8 cellular contexts compared by ENCODE assay signal in genomic region chr2:45643095-45643494, GRCh38. TPM values are rescaled to one million over a fixed set of nuclear protein-coding genes. Genes with fewer than 3 reads are reported as not detected.
DNase-seq lines count a peak whose midpoint lies in the region; ATAC-seq and TF ChIP-seq lines count a peak whose summit lies in the region.

No MANE protein-coding gene starts in this region.

- H3K27ac ChIP-seq in skin epidermis, result peak overlapping the region in 14 of 21 experiments; percentile 5 to 86 (median 60)

- no peak for DNase-seq in H7
- no peak for DNase-seq in left ventricle myocardium superior
- no peak for DNase-seq in NOMO-1 (lab: John Stamatoyannopoulos, UW; ENCODE audit: unreplicated experiment in 2 of 2)
- no peak for DNase-seq in pons (ENCODE audit: low spot score)
- no peak for DNase-seq in cerebellar nuclear complex (lab: John Stamatoyannopoulos, UW)

- H3K4me3 ChIP-seq in H7 (ENCODE audit: insufficient read depth, low read depth, low read length) (peak overlapping the region; percentile 41), skin epidermis (peak overlapping the region; percentile 27 to 56 (median 37))

- H3K27me3 ChIP-seq in H7 (ENCODE audit: control insufficient read depth, insufficient read depth, low read length), result peaks cover 27% of the 10 kb centered on the region

- intact Hi-C loops in left ventricle myocardium superior (cut with micrococcal nuclease), result loop anchor here (5.0 kb wide), 1 partner anchor 294 kb away; no protein-coding TSS in a partner anchor

- ATAC-seq in SK-N-SH treated with all-trans-retinoic acid at 6 μM for 48 hours (peak; percentile 54), left ventricle myocardium superior (peak; percentile 20), GM21717 (IDR thresholded peaks at IDR 0.05; ENCODE audit: unreplicated experiment) (no peak)

- no peaks in the 10 kb centered on the region for H3K36me3 ChIP-seq in H7 (replicated peaks; ENCODE audit: control insufficient read depth, insufficient read depth, low read length)

TF ChIP-seq in SK-N-SH treated with all-trans-retinoic acid at 6 μM for 48 hours, 23 proteins besides CTCF, POLR2A, EP300 and RAD21:
- no peak for TF ChIP-seq TSHZ2 (CRISPR knock-in tag; IDR thresholded peaks at IDR 0.05)
- TF ChIP-seq ZNF8 (CRISPR knock-in tag; IDR thresholded peaks at IDR 0.05), result no peak
- TF ChIP-seq PATZ1 (CRISPR knock-in tag; IDR thresholded peaks at IDR 0.05; ENCODE audit: borderline replicate concordance), result no peak
- no peak for TF ChIP-seq GLIS3 (CRISPR knock-in tag; IDR thresholded peaks at IDR 0.05)
- TF ChIP-seq CREB5 (CRISPR knock-in tag; IDR thresholded peaks at IDR 0.05; ENCODE audit: low read depth), result no peak
- no peak for TF ChIP-seq RARB (CRISPR knock-in tag; IDR thresholded peaks at IDR 0.05)
- no peak for TF ChIP-seq OSR1 (CRISPR knock-in tag; IDR thresholded peaks at IDR 0.05)
- TF ChIP-seq CSDC2 (CRISPR knock-in tag; IDR thresholded peaks at IDR 0.05), result no peak
- no peak for TF ChIP-seq ZFP30 (CRISPR knock-in tag; IDR thresholded peaks at IDR 0.05)
- TF ChIP-seq ARNTL (CRISPR knock-in tag; IDR thresholded peaks at IDR 0.05; ENCODE audit: borderline replicate concordance, low read depth), result no peak
- no peak for TF ChIP-seq BACH2 (CRISPR knock-in tag; IDR thresholded peaks at IDR 0.05; ENCODE audit: borderline replicate concordance)

RNA-seq across cellular contexts. Expression of gene PRKCE, which starts 8.4 kb away (rescaled TPM):
- 1.2 and 1.9 TPM in 2 replicates for total RNA-seq in H7 (2014; rRNA removed; shearing (Covaris generic))
- total RNA-seq in left ventricle myocardium superior, result 14.8 TPM

RNA-seq across cellular contexts. Expression of gene SRBD1, which starts 32.0 kb away (rescaled TPM):
- total RNA-seq in H7 (2014; rRNA removed; shearing (Covaris generic)), result 22.2 and 24.1 TPM in 2 replicates
- 6.3 TPM for total RNA-seq in left ventricle myocardium superior
